Comparison of ENCODE assay signal across 26 cellular contexts in genomic region chr2:194723446-194723845, GRCh38.
DNase-seq lines count a peak whose midpoint lies in the region; ATAC-seq, FAIRE-seq and TF ChIP-seq lines count a peak whose summit lies in the region.
"Had no signal": no experiment of that assay in that cellular context is flagged by ENCODE, and none has a peak within 500 bp of the region (broad histone marks: within the 10 kb centered on the region; RNA-seq: fewer than 3 reads in every experiment).

No MANE protein-coding gene starts in this region.

- H3K9me3 ChIP-seq in SJCRH30 (replicated peaks): no peaks in the 10 kb centered on the region
- H3K9me3 ChIP-seq: BE2C, MG63 had no signal

- peak overlapping the region in 2 of 3 experiments; percentile 59 to 60 for H3K27ac Mint-ChIP-seq in nephron
- H3K27ac Mint-ChIP-seq: CD14-positive monocyte; CD8-positive, alpha-beta memory T cell; GM23338; H9 had no signal

- peak overlapping the region in 1 of 3 experiments; percentile 37 for H3K4me3 Mint-ChIP-seq in nephron
- H3K4me3 Mint-ChIP-seq: CD14-positive monocyte; CD8-positive, alpha-beta memory T cell; GM23338; H9 had no signal

- H3K4me1 Mint-ChIP-seq in nephron: peaks cover 12% of the 10 kb centered on the region
- H3K4me1 Mint-ChIP-seq: CD14-positive monocyte; CD8-positive, alpha-beta memory T cell; GM23338; H9 had no signal

- no peak for ATAC-seq in GM18907 (IDR thresholded peaks at IDR 0.05; ENCODE audit: unreplicated experiment)
- ATAC-seq: GM23338, Panc1 had no signal

- no peak for TF ChIP-seq CTCF in nephron (IDR thresholded peaks at IDR 0.05; ENCODE audit: unreplicated experiment in 3 of 3)

- H3K27me3 ChIP-seq in SJCRH30: 0 out of 2 replicates have a peak, but pooled peaks cover 4% of the 10 kb centered on the region
- H3K27me3 ChIP-seq: BE2C, MG63 had no signal

- peaks cover 17% of the 10 kb centered on the region for H3K4me1 ChIP-seq in SJCRH30
- H3K4me1 ChIP-seq: BE2C had no signal

- H3K9me3 Mint-ChIP-seq in nephron: no peaks in the 10 kb centered on the region
- H3K9me3 Mint-ChIP-seq: CD8-positive, alpha-beta memory T cell; GM23338; H9 had no signal

- peak overlapping the region; percentile 7 for H3K4me3 ChIP-seq in SJCRH30
- H3K4me3 ChIP-seq: GM23338, MG63 had no signal

- DNase-seq in LHCN-M2 (ENCODE audit: low read depth) (peak; percentile 81), SJCRH30 (peak; percentile 38 to 78), urothelium cell line (ENCODE audit: low spot score) (no peak), NCI-H774 (lab: John Stamatoyannopoulos, UW) (no peak)
- DNase-seq in activated T-cell treated with anti-CD3 and anti-CD28 coated beads, Interleukin-2, amount 50 U/mL, for 1 hour: no peak
- DNase-seq: BE2C; CD8-positive, alpha-beta memory T cell; DMS153; DND-41; H9; KBM-7; MG63; NCI-H2081; NCI-H2227 treated with DMSO at 0.1 percent for 48 hours; NCI-H510A treated with DMSO at 0.1 percent for 48 hours; NK-92 treated with Interleukin-12 subunit alpha and Interleukin-12 subunit beta, amount 100 ng/mL, for 24 hours; SHP77; T-helper 1 cell had no signal

- H3K36me3 ChIP-seq in SJCRH30: no peaks in the 10 kb centered on the region
- H3K36me3 ChIP-seq: BE2C, MG63 had no signal

- H3K27ac ChIP-seq in SJCRH30: no peak overlapping the region
- H3K27ac ChIP-seq: RWPE1 had no signal

- no peak for FAIRE-seq in urothelium cell line (lab: Jason Lieb, UNC)
- FAIRE-seq: GM18507, HTR-8/SVneo had no signal

- H3K36me3 Mint-ChIP-seq in nephron (ENCODE audit: low read depth): no peaks in the 10 kb centered on the region
- H3K36me3 Mint-ChIP-seq: CD14-positive monocyte; CD8-positive, alpha-beta memory T cell had no signal

- no peaks in the 10 kb centered on the region for H3K27me3 Mint-ChIP-seq in nephron (ENCODE audit: low read depth)
- H3K27me3 Mint-ChIP-seq: CD8-positive, alpha-beta memory T cell had no signal

Comparison
In these comparisons a context has a peak if more than half of its experiments do, and no peak if none do; other contexts are left out.
1. DNase-seq: peak in LHCN-M2 (single experiment) and SJCRH30 (2 of 2); none in activated T-cell treated with anti-CD3 and anti-CD28 coated beads, Interleukin-2, amount 50 U/mL, for 1 hour (single experiment), urothelium cell line (single experiment) and NCI-H774 (single experiment).